Comparison of ENCODE assay signal across 11 cellular contexts in genomic region chr9:138052322-138052615, GRCh38.
"Had no signal": no experiment of that assay in that cellular context is flagged by ENCODE, and none has a peak within 500 bp of the region (broad histone marks: within the 10 kb centered on the region; RNA-seq: fewer than 3 reads in every experiment).

No MANE protein-coding gene starts in this region.

- ATAC-seq: activated CD8-positive, alpha-beta T cell treated with anti-CD3 and anti-CD28 coated beads, Interleukin-2, amount 10 ng/mL, durations not matched to agents 7 days and 5 days; activated naive CD4-positive, alpha-beta T cell treated with anti-CD3 and anti-CD28 coated beads, Interleukin-2, amount 50 U/mL, for 72 hours; esophagus mucosa; left lung; stimulated activated naive CD8-positive, alpha-beta T cell treated with anti-CD3 and anti-CD28 coated beads, Interleukin-15, Interleukin-2, amounts not matched to agents 100 U/mL and 50 U/mL, for 24 hours had no signal

- H3K9me3 Mint-ChIP-seq: activated naive CD4-positive, alpha-beta T cell treated with anti-CD3 and anti-CD28 coated beads, Interleukin-2, amount 50 U/mL, for 72 hours; type B pancreatic cell had no signal

- H3K27me3 Mint-ChIP-seq: type B pancreatic cell had no signal

- DNase-seq: activated CD4-positive, alpha-beta T cell treated with anti-CD3 and anti-CD28 coated beads for 4 hours; activated CD8-positive, alpha-beta T cell treated with anti-CD3 and anti-CD28 coated beads, Interleukin-2, amount 10 ng/mL, durations not matched to agents 7 days and 5 days; caudate nucleus; left lung; naive B cell; stimulated activated CD4-positive, alpha-beta T cell treated with anti-CD3 and anti-CD28 coated beads, Interleukin-4, amount 100 ng/mL, for 4 hours; stimulated activated naive CD8-positive, alpha-beta T cell treated with anti-CD3 and anti-CD28 coated beads, Interleukin-15, Interleukin-2, amounts not matched to agents 100 U/mL and 50 U/mL, for 24 hours; T-helper 2 cell had no signal

- H3K27ac Mint-ChIP-seq: activated CD8-positive, alpha-beta T cell treated with anti-CD3 and anti-CD28 coated beads, Interleukin-2, amount 10 ng/mL, durations not matched to agents 7 days and 5 days; activated naive CD4-positive, alpha-beta T cell treated with anti-CD3 and anti-CD28 coated beads, Interleukin-2, amount 50 U/mL, for 72 hours; naive B cell; type B pancreatic cell had no signal

- H3K36me3 Mint-ChIP-seq: activated naive CD4-positive, alpha-beta T cell treated with anti-CD3 and anti-CD28 coated beads, Interleukin-2, amount 50 U/mL, for 72 hours; naive B cell; type B pancreatic cell had no signal

- H3K4me3 Mint-ChIP-seq: activated CD8-positive, alpha-beta T cell treated with anti-CD3 and anti-CD28 coated beads, Interleukin-2, amount 10 ng/mL, durations not matched to agents 7 days and 5 days; naive B cell; type B pancreatic cell had no signal
